Comparison of ENCODE assay signal across 14 cellular contexts in the genomic region with DNA sequence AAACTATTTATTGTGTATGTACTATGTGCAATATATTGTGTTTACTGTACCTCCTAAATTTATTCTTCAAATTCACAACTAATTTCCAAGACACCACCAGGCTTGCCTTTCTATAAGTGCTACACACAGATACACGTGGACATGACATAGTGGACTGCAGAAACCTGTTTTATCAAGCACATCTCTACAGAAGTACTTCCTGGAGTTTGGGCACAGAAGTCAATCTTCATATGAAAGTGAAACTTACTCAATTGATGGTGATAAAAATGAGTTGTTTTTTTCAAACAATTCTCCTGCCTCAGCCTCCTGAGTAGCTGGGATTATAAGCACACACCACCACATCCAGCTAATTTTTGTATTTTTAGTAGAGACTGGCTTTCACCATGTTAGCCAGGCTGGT. TPM values are rescaled to one million over a fixed set of nuclear protein-coding genes. Genes with fewer than 3 reads are reported as not detected.
DNase-seq lines count a peak whose midpoint lies in the region; ATAC-seq and TF ChIP-seq lines count a peak whose summit lies in the region.
"Had no signal": no experiment of that assay in that cellular context is flagged by ENCODE, and none has a peak within 500 bp of the region (broad histone marks: within the 10 kb centered on the region; RNA-seq: fewer than 3 reads in every experiment).

No MANE protein-coding gene starts in this region.

- H3K27me3 Mint-ChIP-seq in CD8-positive, alpha-beta T cell (ENCODE audit: low read depth) = no peaks in the 10 kb centered on the region
- H3K27me3 Mint-ChIP-seq in activated CD8-positive, alpha-beta T cell treated with anti-CD3 and anti-CD28 coated beads, Interleukin-2, amount 10 ng/mL, durations not matched to agents 7 days and 5 days (ENCODE audit: low read depth) = no peaks in the 10 kb centered on the region

- no peaks in the 10 kb centered on the region for H3K27me3 ChIP-seq in CD8-positive, alpha-beta T cell (ENCODE audit: insufficient read depth, low read length)
- no peaks in the 10 kb centered on the region for H3K27me3 ChIP-seq in HAP-1 (ENCODE audit: low read depth)
- H3K27me3 ChIP-seq: vagina had no signal

- H3K27ac ChIP-seq in CD8-positive, alpha-beta T cell (ENCODE audit: low read depth, low read length) = no peak overlapping the region
- H3K27ac ChIP-seq: coronary artery, vagina had no signal

- intact Hi-C loops in CD8-positive, alpha-beta T cell (cut with DNase I, micrococcal nuclease) = loop anchor here in 1 of 2 experiments (10.0 kb wide), 1 partner anchor 745 kb away; no protein-coding TSS in a partner anchor

- in situ Hi-C loops in HAP-1 (cut with MboI; ENCODE audit: low sequenced_read_pairs) = no loop called here

- peak; percentile 31 for ATAC-seq in CD8-positive, alpha-beta T cell
- ATAC-seq in GM18861 (IDR thresholded peaks at IDR 0.05; ENCODE audit: unreplicated experiment) (peak; percentile 80), HG03103 (IDR thresholded peaks at IDR 0.05; ENCODE audit: low read depth, unreplicated experiment) (peak; percentile 69), GM18909 (IDR thresholded peaks at IDR 0.05; ENCODE audit: poor library complexity, unreplicated experiment) (no peak)
- ATAC-seq in activated CD8-positive, alpha-beta T cell treated with anti-CD3 and anti-CD28 coated beads, Interleukin-2, amount 10 ng/mL, durations not matched to agents 7 days and 5 days = peak; percentile 91
- ATAC-seq: Right ventricle myocardium inferior had no signal

- no peaks in the 10 kb centered on the region for H3K9me3 ChIP-seq in CD8-positive, alpha-beta T cell (ENCODE audit: low read length)
- no peaks in the 10 kb centered on the region for H3K9me3 ChIP-seq in HAP-1
- H3K9me3 ChIP-seq: vagina had no signal

- no peak for DNase-seq in CD8-positive, alpha-beta T cell
- DNase-seq in activated CD8-positive, alpha-beta T cell treated with anti-CD3 and anti-CD28 coated beads, Interleukin-2, amount 10 ng/mL, durations not matched to agents 7 days and 5 days = no peak
- no peak for DNase-seq in HAP-1 (ENCODE audit: low spot score in 2 of 2)
- no peak for DNase-seq in hippocampal formation (lab: John Stamatoyannopoulos, UW)
- no peak for DNase-seq in stimulated activated CD4-positive, alpha-beta T cell treated with anti-CD3 and anti-CD28 coated beads, Interleukin-12 subunit alpha, Interleukin-12 subunit beta, amount 100 ng/mL, for 4 hours
- DNase-seq: islet precursor cell; NCI-H510A treated with DMSO at 0.1 percent for 48 hours; stimulated activated CD8-positive, alpha-beta memory T cell treated with anti-CD3 and anti-CD28 coated beads, Interleukin-4, amount 100 ng/mL, for 48 hours had no signal

- H3K9me3 Mint-ChIP-seq in CD8-positive, alpha-beta T cell = no peaks in the 10 kb centered on the region
- peaks cover 13% of the 10 kb centered on the region for H3K9me3 Mint-ChIP-seq in activated CD8-positive, alpha-beta T cell treated with anti-CD3 and anti-CD28 coated beads, Interleukin-2, amount 10 ng/mL, durations not matched to agents 7 days and 5 days (ENCODE audit: insufficient read depth)

- H3K36me3 ChIP-seq in CD8-positive, alpha-beta T cell (ENCODE audit: insufficient read depth, low read length) = no peaks in the 10 kb centered on the region
- H3K36me3 ChIP-seq in HAP-1 (replicated peaks) = peaks cover 19% of the 10 kb centered on the region
- H3K36me3 ChIP-seq: vagina had no signal

- POLR2A ChIA-PET in CD8-positive, alpha-beta T cell (lab: Charles Lee) = no interaction called here
- POLR2A ChIA-PET in activated CD8-positive, alpha-beta T cell treated with anti-CD3 and anti-CD28 coated beads, Interleukin-2, amount 10 ng/mL, durations not matched to agents 7 days and 5 days (lab: Charles Lee) = interaction anchor here (0.7 kb wide), 2 partner anchors 15 to 147 kb away, joined by 3 read pairs; a partner anchor contains a TSS

- peak overlapping the region; percentile 54 for H3K4me3 Mint-ChIP-seq in CD8-positive, alpha-beta T cell
- peak overlapping the region; percentile 42 for H3K4me3 Mint-ChIP-seq in activated CD8-positive, alpha-beta T cell treated with anti-CD3 and anti-CD28 coated beads, Interleukin-2, amount 10 ng/mL, durations not matched to agents 7 days and 5 days

- TF ChIP-seq CTCF in CD8-positive, alpha-beta T cell (IDR thresholded peaks at IDR 0.05) = no peak

- H3K36me3 Mint-ChIP-seq in CD8-positive, alpha-beta T cell = peaks cover 5% of the 10 kb centered on the region
- peaks cover 50% of the 10 kb centered on the region for H3K36me3 Mint-ChIP-seq in activated CD8-positive, alpha-beta T cell treated with anti-CD3 and anti-CD28 coated beads, Interleukin-2, amount 10 ng/mL, durations not matched to agents 7 days and 5 days (ENCODE audit: low read depth)

- peaks cover 6% of the 10 kb centered on the region for H3K4me1 ChIP-seq in CD8-positive, alpha-beta T cell (ENCODE audit: insufficient read depth, low read length)
- no peaks in the 10 kb centered on the region for H3K4me1 ChIP-seq in HAP-1
- H3K4me1 ChIP-seq: vagina had no signal

- H3K4me3 ChIP-seq in CD8-positive, alpha-beta T cell (ENCODE audit: low read depth, low read length) = no peak overlapping the region
- no peak overlapping the region for H3K4me3 ChIP-seq in HAP-1
- H3K4me3 ChIP-seq: coronary artery, vagina had no signal

- CTCF ChIA-PET in CD8-positive, alpha-beta T cell (lab: Charles Lee) = interaction anchor here (1.0 kb wide), 1 partner anchor 20 kb away, joined by 3 read pairs; no protein-coding TSS in a partner anchor
- CTCF ChIA-PET in activated CD8-positive, alpha-beta T cell treated with anti-CD3 and anti-CD28 coated beads, Interleukin-2, amount 10 ng/mL, durations not matched to agents 7 days and 5 days (lab: Charles Lee) = interaction anchor here (1.0 kb wide), 1 partner anchor 18 kb away, joined by 3 read pairs; no protein-coding TSS in a partner anchor

- H3K4me1 Mint-ChIP-seq in CD8-positive, alpha-beta T cell (ENCODE audit: low read depth) = peaks cover 16% of the 10 kb centered on the region
- H3K4me1 Mint-ChIP-seq in activated CD8-positive, alpha-beta T cell treated with anti-CD3 and anti-CD28 coated beads, Interleukin-2, amount 10 ng/mL, durations not matched to agents 7 days and 5 days (ENCODE audit: low read depth) = peaks cover 21% of the 10 kb centered on the region

- peak overlapping the region; percentile 28 for H3K27ac Mint-ChIP-seq in CD8-positive, alpha-beta T cell
- peak overlapping the region; percentile 86 for H3K27ac Mint-ChIP-seq in activated CD8-positive, alpha-beta T cell treated with anti-CD3 and anti-CD28 coated beads, Interleukin-2, amount 10 ng/mL, durations not matched to agents 7 days and 5 days

RNA-seq across cellular contexts. Expression of a gene that starts 57.6 kb away (rescaled TPM):
- 1 to 10 TPM; 1.4 to 1.5 TPM for total RNA-seq in CD8-positive, alpha-beta T cell
- total RNA-seq in activated CD8-positive, alpha-beta T cell treated with anti-CD3 and anti-CD28 coated beads, Interleukin-2, amount 10 ng/mL, durations not matched to agents 7 days and 5 days = 10 to 100 TPM; 13.9 to 14.3 TPM

RNA-seq across cellular contexts. Expression of a gene that starts 57.7 kb away (rescaled TPM):
- 10 to 100 TPM; 77.9 to 79.5 TPM for total RNA-seq in CD8-positive, alpha-beta T cell
- 10 to 100 TPM; 17.5 to 18.4 TPM for total RNA-seq in activated CD8-positive, alpha-beta T cell treated with anti-CD3 and anti-CD28 coated beads, Interleukin-2, amount 10 ng/mL, durations not matched to agents 7 days and 5 days

Comparison
In these comparisons a context has a peak if more than half of its experiments do, and no peak if none do; other contexts are left out.
1. RNA of a gene that starts 57.6 kb away (total RNA-seq): 13.9 to 14.3 TPM in activated CD8-positive, alpha-beta T cell treated with anti-CD3 and anti-CD28 coated beads, Interleukin-2, amount 10 ng/mL, durations not matched to agents 7 days and 5 days; 1.4 to 1.5 TPM in CD8-positive, alpha-beta T cell; every median in the first group is over 4 times any median in the second.
2. RNA of a gene that starts 57.7 kb away (total RNA-seq): 77.9 to 79.5 TPM in CD8-positive, alpha-beta T cell; 17.5 to 18.4 TPM in activated CD8-positive, alpha-beta T cell treated with anti-CD3 and anti-CD28 coated beads, Interleukin-2, amount 10 ng/mL, durations not matched to agents 7 days and 5 days; every median in the first group is over 4 times any median in the second.